Comparison of ENCODE assay signal across 19 cellular contexts in genomic region chr1:207950750-207951149, GRCh38. TPM values are rescaled to one million over a fixed set of nuclear protein-coding genes. Genes with fewer than 3 reads are reported as not detected.
A peak's percentile ranks its signal among the peaks of the same experiment; 100 is the strongest.
DNase-seq lines count a peak whose midpoint lies in the region; ATAC-seq and TF ChIP-seq lines count a peak whose summit lies in the region.
"Had no signal": no experiment of that assay in that cellular context is flagged by ENCODE, and none has a peak within 500 bp of the region (broad histone marks: within the 10 kb centered on the region; RNA-seq: fewer than 3 reads in every experiment).

No MANE protein-coding gene starts in this region.

- peaks cover 0 to 33% (median 14%) of the 10 kb centered on the region in 9 donors for H3K4me1 ChIP-seq in heart right ventricle
- 0 out of 2 replicates have a peak, but pooled peaks cover 4% of the 10 kb centered on the region for H3K4me1 ChIP-seq in Karpas-422 (ENCODE audit: low read length)
- H3K4me1 ChIP-seq in BE2C: peaks cover 6% of the 10 kb centered on the region; the same call in 1 of the 2 replicates
- H3K4me1 ChIP-seq: A549, Caco-2 had no signal

- no peak overlapping the region for H2AFZ ChIP-seq in Karpas-422 (ENCODE audit: low read length)
- H2AFZ ChIP-seq: GM23338 had no signal

- peaks cover 0 to 9% (median 0%) of the 10 kb centered on the region in 11 donors for H3K9me3 ChIP-seq in heart right ventricle
- H3K9me3 ChIP-seq in Karpas-422 (ENCODE audit: low read length): no peaks in the 10 kb centered on the region
- H3K9me3 ChIP-seq in BE2C: no peaks in the 10 kb centered on the region
- H3K9me3 ChIP-seq: Caco-2 had no signal

- 45 to 57% methylated on average over 2 of the region's 2 CpGs for WGBS in heart right ventricle, 2 donors

- intact Hi-C loops in heart right ventricle (cut with DNase I): no loop called here
- intact Hi-C loops in left cardiac atrium (cut with DNase I): no loop called here

- DNase-seq in heart right ventricle (no peak), left cardiac atrium (no peak), Karpas-422 (peak; percentile 19), BE2C (no peak)
- DNase-seq: 8988T; ACHN; AML-193; C1 segment of cervical spinal cord; Caco-2; CD4-positive, CD25-positive, alpha-beta regulatory T cell; CD8-positive, alpha-beta T cell; DMS153; DND-41; H9 had no signal

- H3K27me3 ChIP-seq in heart right ventricle: no peaks in the 10 kb centered on the region
- no peaks in the 10 kb centered on the region; the same call in 1 of the 2 replicates for H3K27me3 ChIP-seq in Karpas-422 (ENCODE audit: low read length)
- no peaks in the 10 kb centered on the region for H3K27me3 ChIP-seq in BE2C

- no peaks in the 10 kb centered on the region for H3K9me2 ChIP-seq in Karpas-422 (replicated peaks; ENCODE audit: insufficient read depth, low read length)

- no peak overlapping the region for H3K4me3 ChIP-seq in heart right ventricle
- H3K4me3 ChIP-seq in Karpas-422 (ENCODE audit: low read length): no peak overlapping the region
- no peak overlapping the region for H3K4me3 ChIP-seq in BE2C (ENCODE audit: low read depth, low read length)
- H3K4me3 ChIP-seq: A549, GM23338 had no signal

- no peaks in the 10 kb centered on the region for H3K79me2 ChIP-seq in Karpas-422 (ENCODE audit: low read length)

- ATAC-seq in heart right ventricle (no peak), left cardiac atrium (no peak), GM19452 (IDR thresholded peaks at IDR 0.05; ENCODE audit: unreplicated experiment) (no peak)
- ATAC-seq: A549; CD8-positive, alpha-beta T cell; GM23338; HCT116 had no signal

- H3K27ac ChIP-seq in heart right ventricle: peak overlapping the region in 7 of 10 donors; percentile 20 to 77 (median 50)
- H3K27ac ChIP-seq in C4-2B: peak overlapping the region; percentile 47; the same call in 1 of the 2 replicates
- H3K27ac ChIP-seq in Karpas-422 (ENCODE audit: low read length): no peak overlapping the region
- H3K27ac ChIP-seq: A549 had no signal

- H3K9ac ChIP-seq in Karpas-422 (ENCODE audit: low read length): no peak overlapping the region

- no peaks in the 10 kb centered on the region for H4K20me1 ChIP-seq in Karpas-422 (ENCODE audit: insufficient read depth, low read depth, low read length)

- TF ChIP-seq CTCF in heart right ventricle (IDR thresholded peaks at IDR 0.05): no peak
- TF ChIP-seq CTCF in C4-2B (conservative IDR thresholded peaks at IDR 0.05): no peak
- no peak for TF ChIP-seq CTCF in BE2C (IDR thresholded peaks at IDR 0.05; ENCODE audit: low read depth, low read length)

- no peak overlapping the region for H3K4me2 ChIP-seq in Karpas-422 (ENCODE audit: low read depth, low read length, poor library complexity, severe bottlenecking)
- H3K4me2 ChIP-seq: A549, GM23338 had no signal

- H3K36me3 ChIP-seq in heart right ventricle (no peaks in the 10 kb centered on the region), Karpas-422 (ENCODE audit: insufficient read depth, low read length) (no peaks in the 10 kb centered on the region), BE2C (no peaks in the 10 kb centered on the region)

RNA-seq across cellular contexts. Expression of gene CD34, which starts 39.8 kb away (rescaled TPM):
- total RNA-seq in heart right ventricle: 10 to 100 TPM; 44.7 to 97.0 (median 59.2) TPM
- 10 to 100 TPM; 38.8 to 48.0 TPM for polyA plus RNA-seq in heart right ventricle
- 100 to 1,000 TPM; 101 to 115 TPM for total RNA-seq in left cardiac atrium
- total RNA-seq in Karpas-422 (2014; rRNA removed; shearing (Covaris generic); ENCODE audit: low replicate concordance): 0.04 TPM in 1 of 2 replicates, not detected in the other
- 0.32 TPM for polyA plus RNA-seq in BE2C (2012; ENCODE audit: insufficient read depth, insufficient read length, low read depth)
- total RNA-seq: Caco-2; CD8-positive, alpha-beta T cell had no signal

Comparison
In these comparisons a context has a peak if more than half of its experiments do, and no peak if none do; other contexts are left out.
1. RNA of gene CD34, which starts 39.8 kb away (total RNA-seq): 101 to 115 TPM in left cardiac atrium and 44.7 to 97.0 TPM in heart right ventricle; 0.04 TPM in Karpas-422; every median in the first group is over 10 times any median in the second.